In the genomic region with DNA sequence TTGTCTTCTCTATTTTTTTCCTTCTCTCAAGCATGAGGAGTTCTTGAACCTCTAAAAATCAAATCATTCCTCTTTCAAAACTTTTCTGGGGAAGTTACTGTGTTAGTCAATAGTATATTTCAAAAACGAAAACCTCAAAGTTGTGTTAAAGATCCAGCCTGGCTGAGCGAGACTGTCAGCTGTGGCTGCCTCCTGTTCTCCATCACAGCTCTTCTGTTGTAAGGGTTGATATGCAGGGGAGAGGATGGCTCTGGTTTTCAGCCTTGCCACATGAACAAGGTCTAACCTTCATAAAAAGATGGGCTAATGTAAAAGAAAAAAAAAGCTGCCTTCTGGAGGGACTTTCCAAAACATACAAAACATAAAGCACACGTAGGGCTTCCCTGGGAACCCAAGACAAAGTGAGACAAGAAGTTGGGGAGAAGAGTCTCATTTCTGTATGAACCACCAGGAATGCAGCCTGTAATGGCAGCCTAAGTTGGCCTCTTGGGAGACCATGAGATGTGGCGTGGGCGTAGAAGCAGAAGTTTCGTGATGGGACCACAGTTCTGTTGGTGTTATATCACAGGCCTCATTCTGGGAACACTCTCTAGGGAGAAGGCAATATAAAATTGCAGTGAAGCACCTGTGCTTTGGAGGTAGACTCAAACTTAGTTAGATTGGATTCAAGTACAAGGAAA, we compare ENCODE assay signal across 18 cellular contexts.
DNase-seq lines count a peak whose midpoint lies in the region; ATAC-seq and TF ChIP-seq lines count a peak whose summit lies in the region.
"Had no signal": no experiment of that assay in that cellular context is flagged by ENCODE, and none has a peak within 500 bp of the region (broad histone marks: within the 10 kb centered on the region; RNA-seq: fewer than 3 reads in every experiment).

No MANE protein-coding gene starts in this region.

- WGBS in right cardiac atrium: 76% methylated on average over 6 of the region's 6 CpGs

- no peak overlapping the region for H3K27ac Mint-ChIP-seq in neural progenitor cell
- H3K27ac Mint-ChIP-seq: CD4-positive, alpha-beta T cell had no signal

- BruUV-seq in PC-9 (replicated peaks; lab: Mats Ljungman, UMichigan): no TSS peak

- H2AFZ ChIP-seq in neural progenitor cell (replicated peaks) (peak overlapping the region; percentile 37), PC-9 (no peak overlapping the region)

- H3K9me2 ChIP-seq in PC-9 (ENCODE audit: insufficient read depth): no peaks in the 10 kb centered on the region

- no peak overlapping the region for H3K4me2 ChIP-seq in neural progenitor cell
- no peak overlapping the region for H3K4me2 ChIP-seq in PC-9

- H3K4me3 ChIP-seq in cardiac muscle cell (no peak overlapping the region), right cardiac atrium (ENCODE audit: low read length) (no peak overlapping the region), NB4 (ENCODE audit: low read depth, low read length) (no peak overlapping the region), neural progenitor cell (no peak overlapping the region), PC-9 (no peak overlapping the region)
- H3K4me3 ChIP-seq: HAP-1 had no signal

- DNase-seq in cardiac muscle cell (ENCODE audit: low read depth in 1 of 2, low spot score in 1 of 2) (no peak), right cardiac atrium (no peak), NB4 (ENCODE audit: low read depth) (peak; percentile 9), neural progenitor cell (ENCODE audit: low spot score) (no peak), PC-9 (no peak), DMS79 treated with DMSO at 0.1 percent for 48 hours (lab: John Stamatoyannopoulos, UW) (no peak)
- DNase-seq in activated CD4-positive, alpha-beta T cell treated with anti-CD3 and anti-CD28 coated beads for 1 hour: no peak
- DNase-seq: 8988T; BE2C; CD4-positive, alpha-beta T cell; Karpas-422; MM.1S; NCI-H1105; NCI-H1694; NCI-H526 treated with DMSO at 0.1 percent for 48 hours; OCI-M1 had no signal

- POLR2A ChIA-PET in PC-9 (lab: Charles Lee; ENCODE audit: unreplicated experiment): no interaction called here

- H3K27ac ChIP-seq in cardiac muscle cell: peak overlapping the region; percentile 34
- no peak overlapping the region for H3K27ac ChIP-seq in right cardiac atrium (ENCODE audit: low read length)
- no peak overlapping the region for H3K27ac ChIP-seq in neural progenitor cell
- H3K27ac ChIP-seq in PC-9: no peak overlapping the region

- no peaks in the 10 kb centered on the region for H3K9me3 Mint-ChIP-seq in neural progenitor cell
- H3K9me3 Mint-ChIP-seq: CD4-positive, alpha-beta T cell had no signal

- intact Hi-C loops in right cardiac atrium (cut with DNase I) (no loop called here), PC-9 (cut with micrococcal nuclease; ENCODE audit: unreplicated experiment) (no loop called here)

- ATAC-seq in right cardiac atrium: no peak
- ATAC-seq in GM21529 (IDR thresholded peaks at IDR 0.05; ENCODE audit: unreplicated experiment): peak; percentile 49

- no peaks in the 10 kb centered on the region for H3K36me3 Mint-ChIP-seq in neural progenitor cell

- no peaks in the 10 kb centered on the region for H3K9me3 ChIP-seq in cardiac muscle cell (ENCODE audit: low read depth)
- no peaks in the 10 kb centered on the region for H3K9me3 ChIP-seq in right cardiac atrium (ENCODE audit: control insufficient read depth, low read length)
- no peaks in the 10 kb centered on the region for H3K9me3 ChIP-seq in neural progenitor cell (ENCODE audit: low read depth)
- no peaks in the 10 kb centered on the region for H3K9me3 ChIP-seq in PC-9 (ENCODE audit: insufficient read depth, low read depth)
- H3K9me3 ChIP-seq: BE2C, HAP-1 had no signal

- H4K20me1 ChIP-seq in neural progenitor cell (ENCODE audit: low read depth): no peaks in the 10 kb centered on the region
- H4K20me1 ChIP-seq in PC-9 (ENCODE audit: insufficient read depth): no peaks in the 10 kb centered on the region

- CTCF ChIA-PET in PC-9 (lab: Charles Lee): no interaction called here

- no peaks in the 10 kb centered on the region for H3K4me1 Mint-ChIP-seq in neural progenitor cell

- H3K27me3 ChIP-seq in cardiac muscle cell (no peaks in the 10 kb centered on the region), right cardiac atrium (ENCODE audit: control insufficient read depth, insufficient read depth) (no peaks in the 10 kb centered on the region), neural progenitor cell (no peaks in the 10 kb centered on the region), PC-9 (ENCODE audit: insufficient read depth, low read depth) (no peaks in the 10 kb centered on the region)
- H3K27me3 ChIP-seq: BE2C had no signal

- H3F3A ChIP-seq in neural progenitor cell (ENCODE audit: low read depth) (no peaks in the 10 kb centered on the region), PC-9 (ENCODE audit: insufficient read depth, low read depth) (no peaks in the 10 kb centered on the region)

- no peaks in the 10 kb centered on the region for H3K27me3 Mint-ChIP-seq in neural progenitor cell (ENCODE audit: insufficient read depth, low read depth)

- H3K79me2 ChIP-seq in neural progenitor cell (ENCODE audit: low read depth) (no peaks in the 10 kb centered on the region), PC-9 (ENCODE audit: low read depth) (no peaks in the 10 kb centered on the region)

- no peak for TF ChIP-seq POLR2A in NB4 (IDR thresholded peaks at IDR 0.05; ENCODE audit: extremely low read depth, insufficient read length)

- TF ChIP-seq CTCF in cardiac muscle cell (IDR thresholded peaks at IDR 0.05; ENCODE audit: low read depth, low read length) (no peak), NB4 (IDR thresholded peaks at IDR 0.05; ENCODE audit: low read depth, low read length) (no peak), neural progenitor cell (IDR thresholded peaks at IDR 0.05) (no peak), PC-9 (conservative IDR thresholded peaks at IDR 0.05) (no peak)

- H3K4me3 Mint-ChIP-seq in neural progenitor cell: no peak overlapping the region
- H3K4me3 Mint-ChIP-seq: CD4-positive, alpha-beta T cell had no signal

- peaks cover 15% of the 10 kb centered on the region for H3K4me1 ChIP-seq in cardiac muscle cell (ENCODE audit: low read depth)
- H3K4me1 ChIP-seq in right cardiac atrium (ENCODE audit: control insufficient read depth, insufficient read depth, low read length): no peaks in the 10 kb centered on the region
- no peaks in the 10 kb centered on the region for H3K4me1 ChIP-seq in neural progenitor cell
- H3K4me1 ChIP-seq in PC-9 (replicated peaks; ENCODE audit: insufficient read depth): no peaks in the 10 kb centered on the region
- H3K4me1 ChIP-seq: BE2C, HAP-1 had no signal

- no peak overlapping the region for H3K9ac ChIP-seq in neural progenitor cell

- H3K36me3 ChIP-seq in cardiac muscle cell: no peaks in the 10 kb centered on the region
- no peaks in the 10 kb centered on the region for H3K36me3 ChIP-seq in neural progenitor cell
- no peaks in the 10 kb centered on the region for H3K36me3 ChIP-seq in PC-9 (ENCODE audit: low read depth)
- H3K36me3 ChIP-seq: BE2C, HAP-1 had no signal
